10 cellular contexts compared by ENCODE assay signal in the genomic region with DNA sequence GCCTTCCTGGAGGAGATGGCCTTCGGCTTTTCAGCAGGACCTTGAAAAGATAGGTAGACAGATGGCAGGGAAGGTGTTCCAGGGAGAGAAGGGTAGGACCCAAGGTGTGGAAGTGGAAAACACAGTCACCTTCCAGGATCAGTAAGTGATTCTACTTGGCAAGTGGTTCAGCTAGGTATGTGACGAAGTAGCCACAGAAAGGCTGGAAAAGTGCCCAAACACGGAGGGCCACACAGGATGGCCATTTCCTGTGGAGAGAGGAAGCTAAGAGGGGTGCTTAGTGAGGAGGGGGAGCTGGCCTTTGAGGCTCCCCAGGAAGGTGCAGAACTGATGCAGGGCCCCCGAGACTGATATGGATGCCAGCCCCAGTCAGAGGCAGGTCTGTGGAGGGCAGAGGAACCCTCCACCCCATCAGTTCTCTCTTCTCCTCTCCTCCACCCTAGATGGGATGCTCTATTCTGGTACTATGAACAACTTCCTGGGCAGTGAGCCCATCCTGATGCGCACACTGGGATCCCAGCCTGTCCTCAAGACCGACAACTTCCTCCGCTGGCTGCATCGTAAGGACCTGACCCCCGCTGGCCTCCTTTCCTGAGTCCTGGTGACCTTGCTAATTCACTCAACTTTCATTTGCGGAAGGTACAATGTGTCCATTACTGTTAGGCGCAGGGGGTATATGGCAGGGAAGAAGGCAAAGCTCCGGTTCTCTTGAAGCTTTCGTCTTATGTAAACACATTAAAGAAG. TPM values are rescaled to one million over a fixed set of nuclear protein-coding genes. Genes with fewer than 3 reads are reported as not detected.
DNase-seq lines count a peak whose midpoint lies in the region; ATAC-seq, FAIRE-seq and TF ChIP-seq lines count a peak whose summit lies in the region.
"Had no signal": no experiment of that assay in that cellular context is flagged by ENCODE, and none has a peak within 500 bp of the region (broad histone marks: within the 10 kb centered on the region; RNA-seq: fewer than 3 reads in every experiment).

No MANE protein-coding gene starts in this region.

- no peak for FAIRE-seq in astrocyte (lab: Jason Lieb, UNC)
- FAIRE-seq: islet of Langerhans had no signal

- peak overlapping the region; percentile 40 for H3K4me3 Mint-ChIP-seq in astrocyte (ENCODE audit: unreplicated experiment)

- TF ChIP-seq CTCF in astrocyte (IDR thresholded peaks at IDR 0.05; ENCODE audit: insufficient read depth, low read depth, low read length) (no peak), smooth muscle cell (IDR thresholded peaks at IDR 0.05; ENCODE audit: borderline replicate concordance, insufficient read depth, poor library complexity, severe bottlenecking) (no peak)

- H3K27ac Mint-ChIP-seq in astrocyte (ENCODE audit: unreplicated experiment) = no peak overlapping the region

- H4K20me1 ChIP-seq in astrocyte (ENCODE audit: insufficient read depth, low read length) = no peaks in the 10 kb centered on the region
- H4K20me1 ChIP-seq in smooth muscle cell (ENCODE audit: low read depth) = no peaks in the 10 kb centered on the region

- WGBS in smooth muscle cell (ENCODE audit: low lambda C conversion rate) = 78% methylated on average over 13 of the region's 13 CpGs

- H3K4me2 ChIP-seq in astrocyte (ENCODE audit: low read length) (peak overlapping the region; percentile 80), smooth muscle cell (peak overlapping the region; percentile 79)

- H3K9ac ChIP-seq in astrocyte (ENCODE audit: low read length) (peak overlapping the region; percentile 61), iPS-18a (ENCODE audit: low read length) (no peak overlapping the region), smooth muscle cell (ENCODE audit: low read depth) (no peak overlapping the region)

- H3K27ac ChIP-seq in astrocyte (ENCODE audit: low read depth, low read length) (no peak overlapping the region), iPS-18a (ENCODE audit: low read length) (no peak overlapping the region), smooth muscle cell (ENCODE audit: low read depth) (no peak overlapping the region)

- H3K79me2 ChIP-seq in astrocyte (ENCODE audit: insufficient read depth, low read length) = no peaks in the 10 kb centered on the region
- no peaks in the 10 kb centered on the region for H3K79me2 ChIP-seq in smooth muscle cell (ENCODE audit: low read depth)

- peaks cover 3% of the 10 kb centered on the region for H3K27me3 ChIP-seq in astrocyte (ENCODE audit: insufficient read depth, low read length)
- H3K27me3 ChIP-seq in iPS-18a (ENCODE audit: control insufficient read depth, insufficient read depth, low read length) = no peaks in the 10 kb centered on the region
- H3K27me3 ChIP-seq in smooth muscle cell (ENCODE audit: low read depth) = no peaks in the 10 kb centered on the region

- peak overlapping the region; percentile 48 for H3K4me3 ChIP-seq in astrocyte (ENCODE audit: insufficient read depth, low read depth, low read length)
- H3K4me3 ChIP-seq in iPS-18a (ENCODE audit: low read length) = peak overlapping the region; percentile 47
- peak overlapping the region; percentile 46 for H3K4me3 ChIP-seq in smooth muscle cell

- H3K36me3 ChIP-seq in astrocyte (ENCODE audit: insufficient read depth, low read length) (no peaks in the 10 kb centered on the region), iPS-18a (ENCODE audit: control insufficient read depth, low read depth, low read length) (no peaks in the 10 kb centered on the region), smooth muscle cell (ENCODE audit: low read depth) (no peaks in the 10 kb centered on the region)

- peaks cover 2% of the 10 kb centered on the region for H3K9me3 Mint-ChIP-seq in astrocyte (ENCODE audit: unreplicated experiment)

- H3K9me3 ChIP-seq in astrocyte (ENCODE audit: insufficient read depth, low read depth, low read length) (no peaks in the 10 kb centered on the region), iPS-18a (ENCODE audit: control insufficient read depth, low read depth, low read length) (no peaks in the 10 kb centered on the region), smooth muscle cell (replicated peaks; ENCODE audit: low read depth) (no peaks in the 10 kb centered on the region)

- H3K4me1 ChIP-seq in astrocyte (ENCODE audit: insufficient read depth, low read length) (peaks cover 11% of the 10 kb centered on the region), iPS-18a (ENCODE audit: control insufficient read depth, low read depth, low read length) (peaks cover 11% of the 10 kb centered on the region), smooth muscle cell (ENCODE audit: low read depth) (no peaks in the 10 kb centered on the region)

- H2AFZ ChIP-seq in astrocyte (ENCODE audit: low read depth, low read length) (peak overlapping the region; percentile 90), smooth muscle cell (ENCODE audit: low read depth) (no peak overlapping the region)

- H3K36me3 Mint-ChIP-seq in astrocyte (ENCODE audit: low read depth, unreplicated experiment) = no peaks in the 10 kb centered on the region

- H3K4me1 Mint-ChIP-seq in astrocyte (ENCODE audit: low read depth, unreplicated experiment) = peaks cover 8% of the 10 kb centered on the region

- no peaks in the 10 kb centered on the region for H3F3A ChIP-seq in smooth muscle cell (ENCODE audit: low read depth)

- DNase-seq in M059J (ENCODE audit: low read depth) (peak; percentile 72), astrocyte (ENCODE audit: low read depth) (no peak), smooth muscle cell (lab: John Stamatoyannopoulos, UW; ENCODE audit: unreplicated experiment) (no peak), T-helper 9 cell (no peak), activated gamma-delta T cell (lab: John Stamatoyannopoulos, UW) (no peak)
- DNase-seq: NCI-H226 had no signal

- peaks cover 15% of the 10 kb centered on the region for H3K27me3 Mint-ChIP-seq in astrocyte (ENCODE audit: low read depth, unreplicated experiment)

- ATAC-seq in GM18511 (IDR thresholded peaks at IDR 0.05; ENCODE audit: unreplicated experiment) (no peak), HG03280 (IDR thresholded peaks at IDR 0.05; ENCODE audit: unreplicated experiment) (no peak)

RNA-seq across cellular contexts. Expression of gene SEMA4A, which starts 6.8 kb away (rescaled TPM):
- 0.37 and 1.3 TPM in 2 replicates for total RNA-seq in M059J (2014; rRNA removed; shearing (Covaris generic))
- total RNA-seq in astrocyte (0.66 and 1.1 TPM in 2 replicates), smooth muscle cell (2.1 and 5.0 TPM in 2 replicates)
- polyA plus RNA-seq in smooth muscle cell = 2.2 and 4.2 TPM in 2 replicates

RNA-seq across cellular contexts. Expression of gene SLC25A44, which starts 33.7 kb away (rescaled TPM):
- total RNA-seq in M059J (2014; rRNA removed; shearing (Covaris generic)) = 18.5 and 25.8 TPM in 2 replicates
- 21.3 and 21.7 TPM in 2 replicates for total RNA-seq in astrocyte
- total RNA-seq in smooth muscle cell = 11.6 and 13.9 TPM in 2 replicates
- polyA plus RNA-seq in smooth muscle cell = 11.4 and 17.7 TPM in 2 replicates

RNA-seq across cellular contexts. Expression of gene LMNA, which starts 45.7 kb away (rescaled TPM):
- total RNA-seq in M059J (2014; rRNA removed; shearing (Covaris generic)) = 396 and 698 TPM in 2 replicates
- 429 and 464 TPM in 2 replicates for total RNA-seq in astrocyte
- 237 and 256 TPM in 2 replicates for total RNA-seq in smooth muscle cell
- polyA plus RNA-seq in smooth muscle cell = 626 and 674 TPM in 2 replicates

RNA-seq across cellular contexts. Expression of gene PMF1, which starts 52.6 kb away (rescaled TPM):
- 96.1 and 109 TPM in 2 replicates for total RNA-seq in M059J (2014; rRNA removed; shearing (Covaris generic))
- 28.9 and 29.9 TPM in 2 replicates for total RNA-seq in astrocyte
- 51.4 and 59.2 TPM in 2 replicates for total RNA-seq in smooth muscle cell
- 82.5 and 87.4 TPM in 2 replicates for polyA plus RNA-seq in smooth muscle cell
